In the genomic region with DNA sequence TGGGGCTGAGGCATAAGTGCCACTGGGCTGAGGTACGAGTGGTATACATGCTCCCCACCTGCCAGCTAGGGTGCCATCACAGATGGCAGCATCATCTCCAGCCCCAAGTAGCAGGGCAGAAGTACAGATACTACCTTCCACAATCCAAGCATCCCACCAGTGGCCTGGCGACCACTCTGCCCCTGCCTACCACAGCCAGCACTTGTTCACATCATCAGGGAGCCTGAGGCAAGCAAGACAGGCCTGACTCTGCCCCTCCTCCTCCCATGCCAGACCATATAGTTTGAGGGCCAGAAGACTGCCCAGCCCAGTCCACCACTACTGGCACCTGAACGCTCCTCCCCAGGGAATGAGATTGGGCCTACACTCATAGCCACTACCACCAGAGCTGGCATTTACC, we compare ENCODE assay signal across 6 cellular contexts.
"Had no signal": no experiment of that assay in that cellular context is flagged by ENCODE, and none has a peak within 500 bp of the region (broad histone marks: within the 10 kb centered on the region; RNA-seq: fewer than 3 reads in every experiment).

No MANE protein-coding gene starts in this region.

- FAIRE-seq: HepG2, HTR-8/SVneo, K562 had no signal

- ATAC-seq: HepG2, K562 had no signal

- DNase-seq: IMR-90, KBM-7 had no signal

- H3K4me3 ChIP-seq: K562 had no signal

- H3K27ac ChIP-seq: HL-60 had no signal
